2 cellular contexts compared by ENCODE assay signal in the genomic region with DNA sequence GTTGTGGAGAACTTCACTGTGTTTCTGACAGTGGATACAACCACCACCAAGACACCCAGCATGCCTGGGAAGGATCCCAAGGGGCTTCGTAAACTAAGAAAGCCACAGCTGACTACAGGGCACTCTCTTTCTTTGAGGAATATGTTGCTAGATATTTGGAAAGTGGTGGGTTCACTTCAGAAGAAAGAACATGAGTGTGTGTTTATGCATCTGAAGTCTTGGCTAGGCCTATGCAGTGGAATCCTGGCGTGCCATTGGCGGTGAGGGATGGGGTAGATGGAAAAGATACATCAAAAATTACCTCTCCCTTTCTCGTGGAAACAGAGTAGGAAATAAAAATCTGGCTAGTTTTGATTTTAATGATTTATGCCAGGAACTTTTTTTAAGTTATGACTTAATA.
TF ChIP-seq lines count a peak whose summit lies in the region.

No MANE protein-coding gene starts in this region.

TF ChIP-seq in liver, 16 proteins besides CTCF, POLR2A, EP300 and RAD21 (continued from another document):
- TF ChIP-seq, protein P1, sequence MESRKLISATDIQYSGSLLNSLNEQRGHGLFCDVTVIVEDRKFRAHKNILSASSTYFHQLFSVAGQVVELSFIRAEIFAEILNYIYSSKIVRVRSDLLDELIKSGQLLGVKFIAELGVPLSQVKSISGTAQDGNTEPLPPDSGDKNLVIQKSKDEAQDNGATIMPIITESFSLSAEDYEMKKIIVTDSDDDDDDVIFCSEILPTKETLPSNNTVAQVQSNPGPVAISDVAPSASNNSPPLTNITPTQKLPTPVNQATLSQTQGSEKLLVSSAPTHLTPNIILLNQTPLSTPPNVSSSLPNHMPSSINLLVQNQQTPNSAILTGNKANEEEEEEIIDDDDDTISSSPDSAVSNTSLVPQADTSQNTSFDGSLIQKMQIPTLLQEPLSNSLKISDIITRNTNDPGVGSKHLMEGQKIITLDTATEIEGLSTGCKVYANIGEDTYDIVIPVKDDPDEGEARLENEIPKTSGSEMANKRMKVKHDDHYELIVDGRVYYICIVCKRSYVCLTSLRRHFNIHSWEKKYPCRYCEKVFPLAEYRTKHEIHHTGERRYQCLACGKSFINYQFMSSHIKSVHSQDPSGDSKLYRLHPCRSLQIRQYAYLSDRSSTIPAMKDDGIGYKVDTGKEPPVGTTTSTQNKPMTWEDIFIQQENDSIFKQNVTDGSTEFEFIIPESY (IDR thresholded peaks at IDR 0.05): no peak
- TF ChIP-seq RXRA (IDR thresholded peaks at IDR 0.05) (no peak), YY1 (IDR thresholded peaks at IDR 0.05) (no peak), FOXA2 (IDR thresholded peaks at IDR 0.05) (no peak), NR2F2 (IDR thresholded peaks at IDR 0.05) (no peak), HNF4A (conservative IDR thresholded peaks at IDR 0.05) (no peak), FOXA1 (IDR thresholded peaks at IDR 0.05) (no peak), TAF1 (conservative IDR thresholded peaks at IDR 0.05) (no peak), JUND (IDR thresholded peaks at IDR 0.05) (no peak), GABPA (IDR thresholded peaks at IDR 0.05 in 1 of 2, conservative IDR thresholded peaks at IDR 0.05 in 1 of 2) (no peak)
- TF ChIP-seq, protein P2, sequence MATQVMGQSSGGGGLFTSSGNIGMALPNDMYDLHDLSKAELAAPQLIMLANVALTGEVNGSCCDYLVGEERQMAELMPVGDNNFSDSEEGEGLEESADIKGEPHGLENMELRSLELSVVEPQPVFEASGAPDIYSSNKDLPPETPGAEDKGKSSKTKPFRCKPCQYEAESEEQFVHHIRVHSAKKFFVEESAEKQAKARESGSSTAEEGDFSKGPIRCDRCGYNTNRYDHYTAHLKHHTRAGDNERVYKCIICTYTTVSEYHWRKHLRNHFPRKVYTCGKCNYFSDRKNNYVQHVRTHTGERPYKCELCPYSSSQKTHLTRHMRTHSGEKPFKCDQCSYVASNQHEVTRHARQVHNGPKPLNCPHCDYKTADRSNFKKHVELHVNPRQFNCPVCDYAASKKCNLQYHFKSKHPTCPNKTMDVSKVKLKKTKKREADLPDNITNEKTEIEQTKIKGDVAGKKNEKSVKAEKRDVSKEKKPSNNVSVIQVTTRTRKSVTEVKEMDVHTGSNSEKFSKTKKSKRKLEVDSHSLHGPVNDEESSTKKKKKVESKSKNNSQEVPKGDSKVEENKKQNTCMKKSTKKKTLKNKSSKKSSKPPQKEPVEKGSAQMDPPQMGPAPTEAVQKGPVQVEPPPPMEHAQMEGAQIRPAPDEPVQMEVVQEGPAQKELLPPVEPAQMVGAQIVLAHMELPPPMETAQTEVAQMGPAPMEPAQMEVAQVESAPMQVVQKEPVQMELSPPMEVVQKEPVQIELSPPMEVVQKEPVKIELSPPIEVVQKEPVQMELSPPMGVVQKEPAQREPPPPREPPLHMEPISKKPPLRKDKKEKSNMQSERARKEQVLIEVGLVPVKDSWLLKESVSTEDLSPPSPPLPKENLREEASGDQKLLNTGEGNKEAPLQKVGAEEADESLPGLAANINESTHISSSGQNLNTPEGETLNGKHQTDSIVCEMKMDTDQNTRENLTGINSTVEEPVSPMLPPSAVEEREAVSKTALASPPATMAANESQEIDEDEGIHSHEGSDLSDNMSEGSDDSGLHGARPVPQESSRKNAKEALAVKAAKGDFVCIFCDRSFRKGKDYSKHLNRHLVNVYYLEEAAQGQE (IDR thresholded peaks at IDR 0.05): no peak
- TF ChIP-seq, protein P3, sequence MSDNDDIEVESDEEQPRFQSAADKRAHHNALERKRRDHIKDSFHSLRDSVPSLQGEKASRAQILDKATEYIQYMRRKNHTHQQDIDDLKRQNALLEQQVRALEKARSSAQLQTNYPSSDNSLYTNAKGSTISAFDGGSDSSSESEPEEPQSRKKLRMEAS (IDR thresholded peaks at IDR 0.05): no peak

TF ChIP-seq in HepG2, 621 proteins besides CTCF, POLR2A, EP300 and RAD21 (continued from another document):
- TF ChIP-seq, protein P4, sequence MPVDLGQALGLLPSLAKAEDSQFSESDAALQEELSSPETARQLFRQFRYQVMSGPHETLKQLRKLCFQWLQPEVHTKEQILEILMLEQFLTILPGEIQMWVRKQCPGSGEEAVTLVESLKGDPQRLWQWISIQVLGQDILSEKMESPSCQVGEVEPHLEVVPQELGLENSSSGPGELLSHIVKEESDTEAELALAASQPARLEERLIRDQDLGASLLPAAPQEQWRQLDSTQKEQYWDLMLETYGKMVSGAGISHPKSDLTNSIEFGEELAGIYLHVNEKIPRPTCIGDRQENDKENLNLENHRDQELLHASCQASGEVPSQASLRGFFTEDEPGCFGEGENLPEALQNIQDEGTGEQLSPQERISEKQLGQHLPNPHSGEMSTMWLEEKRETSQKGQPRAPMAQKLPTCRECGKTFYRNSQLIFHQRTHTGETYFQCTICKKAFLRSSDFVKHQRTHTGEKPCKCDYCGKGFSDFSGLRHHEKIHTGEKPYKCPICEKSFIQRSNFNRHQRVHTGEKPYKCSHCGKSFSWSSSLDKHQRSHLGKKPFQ (CRISPR knock-in tag; IDR thresholded peaks at IDR 0.05; ENCODE audit: insufficient replicate concordance): no peak
- TF ChIP-seq TEAD2 (CRISPR knock-in tag; IDR thresholded peaks at IDR 0.05) (no peak), ZBTB21 (CRISPR knock-in tag; IDR thresholded peaks at IDR 0.05) (no peak), NR1H2 (CRISPR knock-in tag; IDR thresholded peaks at IDR 0.05; ENCODE audit: borderline replicate concordance, low read depth) (no peak), ZMYM3 (CRISPR knock-in tag; IDR thresholded peaks at IDR 0.05) (no peak)
